8 cellular contexts compared by ENCODE assay signal in genomic region chr15:30626194-30626565, GRCh38. TPM values are rescaled to one million over a fixed set of nuclear protein-coding genes. Genes with fewer than 3 reads are reported as not detected.
DNase-seq lines count a peak whose midpoint lies in the region; ATAC-seq and TF ChIP-seq lines count a peak whose summit lies in the region.
"Not testable (repeated sequence)": the region's sequence is repeated elsewhere in the genome, so short reads cannot be mapped to it uniquely, and the experiment has no call there.

No MANE protein-coding gene starts in this region.

- H3K9me3 ChIP-seq in HUES6 (ENCODE audit: control insufficient read depth, insufficient read depth, low read depth, low read length); muscle layer of duodenum (ENCODE audit: control insufficient read depth in 1 of 2, low read length in 2 of 2): not testable (repeated sequence)

- H3K36me3 Mint-ChIP-seq in brain = not testable (repeated sequence)
- peaks cover 25% of the 10 kb centered on the region for H3K36me3 Mint-ChIP-seq in stimulated activated effector memory CD8-positive, alpha-beta T cell treated with anti-CD3 and anti-CD28 coated beads, Interleukin-12 subunit alpha, Interleukin-12 subunit beta, amount 100 ng/mL, for 72 hours

- H3K4me1 Mint-ChIP-seq in brain = peaks cover 38% of the 10 kb centered on the region
- peaks cover 14% of the 10 kb centered on the region for H3K4me1 Mint-ChIP-seq in stimulated activated effector memory CD8-positive, alpha-beta T cell treated with anti-CD3 and anti-CD28 coated beads, Interleukin-12 subunit alpha, Interleukin-12 subunit beta, amount 100 ng/mL, for 72 hours

- peak overlapping the region; percentile 96 to 100 (median 99) for H3K27ac Mint-ChIP-seq in brain
- peak overlapping the region; percentile 94 for H3K27ac Mint-ChIP-seq in stimulated activated effector memory CD8-positive, alpha-beta T cell treated with anti-CD3 and anti-CD28 coated beads, Interleukin-12 subunit alpha, Interleukin-12 subunit beta, amount 100 ng/mL, for 72 hours

- peak; percentile 13 for DNase-seq in CD1c-positive myeloid dendritic cell (ENCODE audit: extremely low spot score)
- peak; percentile 20 for DNase-seq in glomerular visceral epithelial cell (ENCODE audit: extremely low spot score)
- peak in 1 of 2 donors; percentile 64 for DNase-seq in stimulated activated effector memory CD8-positive, alpha-beta T cell treated with anti-CD3 and anti-CD28 coated beads, Interleukin-12 subunit alpha, Interleukin-12 subunit beta, amount 100 ng/mL, for 72 hours (ENCODE audit: low spot score in 2 of 2)

- H3K4me1 ChIP-seq in HUES6 (ENCODE audit: control insufficient read depth, insufficient read depth, low read length); muscle layer of duodenum (ENCODE audit: control insufficient read depth in 1 of 2, insufficient read depth in 2 of 2, low read length in 2 of 2): not testable (repeated sequence)

- not testable (repeated sequence) for H3K36me3 ChIP-seq in HUES6 (ENCODE audit: control insufficient read depth, insufficient read depth, low read length); muscle layer of duodenum (ENCODE audit: control insufficient read depth in 1 of 2, insufficient read depth in 2 of 2, low read length in 2 of 2)

- not testable (repeated sequence) for TF ChIP-seq CTCF in VCaP (conservative IDR thresholded peaks at IDR 0.05); brain (conservative IDR thresholded peaks at IDR 0.05)

- H3K9me3 Mint-ChIP-seq in brain; stimulated activated effector memory CD8-positive, alpha-beta T cell treated with anti-CD3 and anti-CD28 coated beads, Interleukin-12 subunit alpha, Interleukin-12 subunit beta, amount 100 ng/mL, for 72 hours: not testable (repeated sequence)

- ATAC-seq in GM19438 (IDR thresholded peaks at IDR 0.05; ENCODE audit: low read depth, unreplicated experiment) = peak; percentile 22
- not testable (repeated sequence) for ATAC-seq in stimulated activated effector memory CD8-positive, alpha-beta T cell treated with anti-CD3 and anti-CD28 coated beads, Interleukin-12 subunit alpha, Interleukin-12 subunit beta, amount 100 ng/mL, for 72 hours

- peak overlapping the region; percentile 90 for H3K9ac ChIP-seq in HUES6 (ENCODE audit: low read length)

- peak overlapping the region; percentile 95 to 100 (median 98) for H3K4me3 Mint-ChIP-seq in brain
- peak overlapping the region; percentile 87 for H3K4me3 Mint-ChIP-seq in stimulated activated effector memory CD8-positive, alpha-beta T cell treated with anti-CD3 and anti-CD28 coated beads, Interleukin-12 subunit alpha, Interleukin-12 subunit beta, amount 100 ng/mL, for 72 hours

- H3K4me3 ChIP-seq in HUES6 (ENCODE audit: low read depth, low read length) (peak overlapping the region; percentile 83), muscle layer of duodenum (ENCODE audit: low read depth in 1 of 2, low read length in 2 of 2) (peak overlapping the region; percentile 79 to 80)

- not testable (repeated sequence) for H3K27me3 ChIP-seq in HUES6 (ENCODE audit: control insufficient read depth, insufficient read depth, low read length); muscle layer of duodenum (ENCODE audit: low read depth, low read length)

- peak overlapping the region; percentile 75; the same call in 1 of the 2 replicates for H3K27ac ChIP-seq in HUES6 (ENCODE audit: low read depth, low read length)
- peak overlapping the region; percentile 62 for H3K27ac ChIP-seq in VCaP
- not testable (repeated sequence) for H3K27ac ChIP-seq in muscle layer of duodenum (ENCODE audit: low read length)

- H3K27me3 Mint-ChIP-seq in brain = peaks cover 11% of the 10 kb centered on the region

RNA-seq across cellular contexts. Expression of gene GOLGA8H, which starts 22.4 kb away (rescaled TPM):
- polyA plus RNA-seq in brain (ENCODE audit: insufficient read depth, low read depth, low replicate concordance) = not detected
